ENCODE assay signal across 21 cellular contexts in genomic region chr17:4246674-4247073, GRCh38.
"Had no signal": no experiment of that assay in that cellular context is flagged by ENCODE, and none has a peak within 500 bp of the region (broad histone marks: within the 10 kb centered on the region; RNA-seq: fewer than 3 reads in every experiment).

No MANE protein-coding gene starts in this region.

- H3K36me3 ChIP-seq: neural progenitor cell had no signal

- H3K4me3 Mint-ChIP-seq: activated CD4-positive, alpha-beta memory T cell treated with anti-CD3 and anti-CD28 coated beads, Interleukin-2, amount 10 ng/mL, durations not matched to agents 7 days and 5 days; activated T-helper 1 cell treated with anti-CD3 and anti-CD28 coated beads, Interleukin-12 subunit alpha, Interleukin-12 subunit beta, Interleukin-2, Interleukin-4 antibody, amounts not matched to agents 30 ng/mL and 10 ng/mL and 1 ng/mL, durations not matched to agents 14 hours and 24 hours and 36 hours; brain; naive B cell; neural progenitor cell; stimulated activated naive B cell treated with anti-CD40 and anti-IgM and Interleukin-4, amounts not matched to agents 10 μg/mL and 1 μg/mL and 100 μg/mL, for 72 hours; T-helper 1 cell treated with Interleukin-12 subunit alpha and Interleukin-12 subunit beta and Interleukin-4 antibody, amounts not matched to agents 30 μg/mL and 1 μg/mL, for 36 hours had no signal

- H2AFZ ChIP-seq: neural progenitor cell had no signal

- H3K4me2 ChIP-seq: neural progenitor cell had no signal

- H3K9ac ChIP-seq: neural progenitor cell had no signal

- H3K9me3 ChIP-seq: upper lobe of right lung had no signal

- H3K27me3 Mint-ChIP-seq: activated CD4-positive, alpha-beta memory T cell treated with anti-CD3 and anti-CD28 coated beads, Interleukin-2, amount 10 ng/mL, durations not matched to agents 7 days and 5 days; brain; naive B cell; stimulated activated naive B cell treated with anti-CD40 and anti-IgM and Interleukin-4, amounts not matched to agents 10 μg/mL and 1 μg/mL and 100 μg/mL, for 72 hours had no signal

- H3K27me3 ChIP-seq: neural progenitor cell, upper lobe of right lung had no signal

- ATAC-seq: left cardiac atrium; sciatic nerve; stimulated activated naive B cell treated with anti-CD40 and anti-IgM and Interleukin-4, amounts not matched to agents 10 μg/mL and 1 μg/mL and 100 μg/mL, for 72 hours; upper lobe of right lung had no signal

- H3K36me3 Mint-ChIP-seq: naive B cell had no signal

- H3K4me3 ChIP-seq: neural progenitor cell, upper lobe of right lung had no signal

- H3K27ac ChIP-seq: neural progenitor cell, upper lobe of right lung had no signal

- H3K9me3 Mint-ChIP-seq: activated CD4-positive, alpha-beta memory T cell treated with anti-CD3 and anti-CD28 coated beads, Interleukin-2, amount 10 ng/mL, durations not matched to agents 7 days and 5 days; activated T-helper 1 cell treated with anti-CD3 and anti-CD28 coated beads, Interleukin-12 subunit alpha, Interleukin-12 subunit beta, Interleukin-2, Interleukin-4 antibody, amounts not matched to agents 30 ng/mL and 10 ng/mL and 1 ng/mL, durations not matched to agents 14 hours and 24 hours and 36 hours; brain; naive B cell; neural progenitor cell; stimulated activated naive B cell treated with anti-CD40 and anti-IgM and Interleukin-4, amounts not matched to agents 10 μg/mL and 1 μg/mL and 100 μg/mL, for 72 hours; T-helper 1 cell treated with Interleukin-12 subunit alpha and Interleukin-12 subunit beta and Interleukin-4 antibody, amounts not matched to agents 30 μg/mL and 1 μg/mL, for 36 hours had no signal

- DNase-seq: activated CD4-positive, alpha-beta memory T cell treated with anti-CD3 and anti-CD28 coated beads, Interleukin-2, amount 10 ng/mL, durations not matched to agents 7 days and 5 days; activated CD4-positive, alpha-beta T cell treated with anti-CD3 and anti-CD28 coated beads for 48 hours; activated CD4-positive, CD25-positive, alpha-beta regulatory T cell; activated gamma-delta T cell; activated naive CD4-positive, alpha-beta T cell treated with anti-CD3 and anti-CD28 coated beads, Interleukin-2, amount 50 U/mL, for 16 hours; aorta; central memory CD4-positive, alpha-beta T cell; hypothalamus; left cardiac atrium; mesenchymal stem cell; naive B cell; posterior cingulate gyrus; small intestine; stimulated activated CD4-positive, alpha-beta T cell treated with anti-CD3 and anti-CD28 coated beads, Interleukin-15, amount 100 ng/mL, for 24 hours; stimulated activated naive B cell treated with anti-CD40 and anti-IgM and Interleukin-4, amounts not matched to agents 10 μg/mL and 1 μg/mL and 100 μg/mL, for 72 hours; upper lobe of right lung had no signal

- H3K4me1 Mint-ChIP-seq: neural progenitor cell had no signal

- H3K27ac Mint-ChIP-seq: activated CD4-positive, alpha-beta memory T cell treated with anti-CD3 and anti-CD28 coated beads, Interleukin-2, amount 10 ng/mL, durations not matched to agents 7 days and 5 days; activated T-helper 1 cell treated with anti-CD3 and anti-CD28 coated beads, Interleukin-12 subunit alpha, Interleukin-12 subunit beta, Interleukin-2, Interleukin-4 antibody, amounts not matched to agents 30 ng/mL and 10 ng/mL and 1 ng/mL, durations not matched to agents 14 hours and 24 hours and 36 hours; neural progenitor cell; stimulated activated naive B cell treated with anti-CD40 and anti-IgM and Interleukin-4, amounts not matched to agents 10 μg/mL and 1 μg/mL and 100 μg/mL, for 72 hours; T-helper 1 cell treated with Interleukin-12 subunit alpha and Interleukin-12 subunit beta and Interleukin-4 antibody, amounts not matched to agents 30 μg/mL and 1 μg/mL, for 36 hours had no signal
